ENCODE assay signal across 20 cellular contexts in genomic region chr12:100461330-100461973, GRCh38. TPM values are rescaled to one million over a fixed set of nuclear protein-coding genes. Genes with fewer than 3 reads are reported as not detected.
DNase-seq lines count a peak whose midpoint lies in the region; ATAC-seq and TF ChIP-seq lines count a peak whose summit lies in the region.
"Had no signal": no experiment of that assay in that cellular context is flagged by ENCODE, and none has a peak within 500 bp of the region (broad histone marks: within the 10 kb centered on the region; RNA-seq: fewer than 3 reads in every experiment).

No MANE protein-coding gene starts in this region.

- ATAC-seq in foreskin keratinocyte (peak; percentile 29), GM18907 (IDR thresholded peaks at IDR 0.05; ENCODE audit: unreplicated experiment) (no peak), GM21360 (IDR thresholded peaks at IDR 0.05; ENCODE audit: unreplicated experiment) (no peak)

- H3K4me1 ChIP-seq in HEK293 (ENCODE audit: control insufficient read depth, insufficient read depth, low read length) (peaks cover 8% of the 10 kb centered on the region; the same call in 1 of the 2 replicates), foreskin keratinocyte (no peaks in the 10 kb centered on the region), liver (ENCODE audit: control insufficient read depth in 4 of 4, insufficient read depth in 4 of 4, low read length in 3 of 4) (peaks cover 0 to 11% (median 8%) of the 10 kb centered on the region in 4 donors)

- no peak overlapping the region for H3K27ac ChIP-seq in HEK293 (ENCODE audit: extremely low read depth, low read depth, low read length)
- H3K27ac ChIP-seq in foreskin keratinocyte: no peak overlapping the region
- no peak overlapping the region for H3K27ac ChIP-seq in liver (ENCODE audit: low read depth in 1 of 2, low read length in 2 of 2)

- H3K4me3 ChIP-seq in HEK293 (ENCODE audit: low read depth, low read length): no peak overlapping the region
- H3K4me3 ChIP-seq in liver (ENCODE audit: low read depth in 1 of 3, low read length in 3 of 3): no peak overlapping the region

- TF ChIP-seq CTCF in HEK293 (tag by site-specific recombination; IDR thresholded peaks at IDR 0.05) (no peak), foreskin keratinocyte (conservative IDR thresholded peaks at IDR 0.05) (no peak), liver (IDR thresholded peaks at IDR 0.05; ENCODE audit: low read depth, low read length, missing input control) (no peak)

- no peak for DNase-seq in foreskin keratinocyte
- DNase-seq in NCI-H2081 (lab: John Stamatoyannopoulos, UW): no peak
- DNase-seq: C1 segment of cervical spinal cord; Calu3; CD4-positive, alpha-beta memory T cell; COR-L47; DMS53; DMS79 treated with DMSO at 0.1 percent for 48 hours; GF-D8; H7; HCEC 1CT had no signal

- H3K27me3 ChIP-seq in foreskin keratinocyte (no peaks in the 10 kb centered on the region), liver (ENCODE audit: control insufficient read depth in 4 of 4, insufficient read depth in 4 of 4, low read length in 3 of 4) (no peaks in the 10 kb centered on the region)

- TF ChIP-seq RAD21 in liver (IDR thresholded peaks at IDR 0.05): peak in 1 of 2 donors; percentile 26

- POLR2A ChIA-PET in HEK293 (lab: Yijun Ruan, JAX): interaction anchor here (0.6 kb wide), 1 partner anchor 95 kb away, joined by 6 read pairs; no protein-coding TSS in a partner anchor

- H3K9ac ChIP-seq in liver (ENCODE audit: low read depth in 1 of 2, low read length in 2 of 2): no peak overlapping the region

- H3K36me3 ChIP-seq in HEK293 (ENCODE audit: control insufficient read depth in 2 of 2, insufficient read depth in 1 of 2, low read length in 2 of 2) (no peaks in the 10 kb centered on the region), liver (ENCODE audit: control insufficient read depth in 4 of 4, insufficient read depth in 3 of 4, low read depth in 1 of 4, low read length in 3 of 4) (no peaks in the 10 kb centered on the region)

- 53% methylated on average over 1 of the region's 1 CpG for WGBS in liver

- CTCF ChIA-PET in HEK293 (lab: Yijun Ruan, JAX): interaction anchor here (0.7 kb wide), 2 partner anchors 10 to 15 kb away, joined by 3 read pairs; no protein-coding TSS in a partner anchor

- H3K9me3 ChIP-seq in HEK293 (ENCODE audit: control insufficient read depth, insufficient read depth, low read depth, low read length) (no peaks in the 10 kb centered on the region), liver (ENCODE audit: control insufficient read depth in 4 of 4, low read length in 3 of 4) (no peaks in the 10 kb centered on the region)

TF ChIP-seq in HEK293, 187 proteins besides CTCF, POLR2A, EP300 and RAD21 (continues in another document):
- no peak for TF ChIP-seq SETDB1 (IDR thresholded peaks at IDR 0.05; ENCODE audit: insufficient read length, low read length)
- TF ChIP-seq SCRT2 (tag by site-specific recombination; IDR thresholded peaks at IDR 0.05): no peak
- no peak for TF ChIP-seq ZNF394 (tag by site-specific recombination; IDR thresholded peaks at IDR 0.05; ENCODE audit: borderline replicate concordance)
- no peak for TF ChIP-seq RBAK (tag by site-specific recombination; IDR thresholded peaks at IDR 0.05)
- TF ChIP-seq, protein P1, sequence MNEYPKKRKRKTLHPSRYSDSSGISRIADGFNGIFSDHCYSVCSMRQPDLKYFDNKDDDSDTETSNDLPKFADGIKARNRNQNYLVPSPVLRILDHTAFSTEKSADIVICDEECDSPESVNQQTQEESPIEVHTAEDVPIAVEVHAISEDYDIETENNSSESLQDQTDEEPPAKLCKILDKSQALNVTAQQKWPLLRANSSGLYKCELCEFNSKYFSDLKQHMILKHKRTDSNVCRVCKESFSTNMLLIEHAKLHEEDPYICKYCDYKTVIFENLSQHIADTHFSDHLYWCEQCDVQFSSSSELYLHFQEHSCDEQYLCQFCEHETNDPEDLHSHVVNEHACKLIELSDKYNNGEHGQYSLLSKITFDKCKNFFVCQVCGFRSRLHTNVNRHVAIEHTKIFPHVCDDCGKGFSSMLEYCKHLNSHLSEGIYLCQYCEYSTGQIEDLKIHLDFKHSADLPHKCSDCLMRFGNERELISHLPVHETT (tag by site-specific recombination; IDR thresholded peaks at IDR 0.05): no peak
- TF ChIP-seq, protein P2, sequence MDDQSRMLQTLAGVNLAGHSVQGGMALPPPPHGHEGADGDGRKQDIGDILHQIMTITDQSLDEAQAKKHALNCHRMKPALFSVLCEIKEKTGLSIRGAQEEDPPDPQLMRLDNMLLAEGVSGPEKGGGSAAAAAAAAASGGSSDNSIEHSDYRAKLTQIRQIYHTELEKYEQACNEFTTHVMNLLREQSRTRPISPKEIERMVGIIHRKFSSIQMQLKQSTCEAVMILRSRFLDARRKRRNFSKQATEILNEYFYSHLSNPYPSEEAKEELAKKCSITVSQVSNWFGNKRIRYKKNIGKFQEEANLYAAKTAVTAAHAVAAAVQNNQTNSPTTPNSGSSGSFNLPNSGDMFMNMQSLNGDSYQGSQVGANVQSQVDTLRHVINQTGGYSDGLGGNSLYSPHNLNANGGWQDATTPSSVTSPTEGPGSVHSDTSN (CRISPR knock-in tag; IDR thresholded peaks at IDR 0.05): no peak
- TF ChIP-seq KLF1 (tag by site-specific recombination; IDR thresholded peaks at IDR 0.05): no peak
- TF ChIP-seq HOXC10 (CRISPR knock-in tag; IDR thresholded peaks at IDR 0.05): no peak
- TF ChIP-seq ZNF16 (tag by site-specific recombination; IDR thresholded peaks at IDR 0.05; ENCODE audit: low read depth): no peak
- TF ChIP-seq ZNF768 (tag by site-specific recombination; IDR thresholded peaks at IDR 0.05): no peak
- TF ChIP-seq ZNF146 (tag by site-specific recombination; IDR thresholded peaks at IDR 0.05): peak; percentile 21; the same call in 1 of the 2 replicates

TF ChIP-seq in liver, 16 proteins besides CTCF, POLR2A, EP300 and RAD21:
- TF ChIP-seq, protein P3, sequence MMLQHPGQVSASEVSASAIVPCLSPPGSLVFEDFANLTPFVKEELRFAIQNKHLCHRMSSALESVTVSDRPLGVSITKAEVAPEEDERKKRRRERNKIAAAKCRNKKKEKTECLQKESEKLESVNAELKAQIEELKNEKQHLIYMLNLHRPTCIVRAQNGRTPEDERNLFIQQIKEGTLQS (IDR thresholded peaks at IDR 0.05): peak; percentile 23
- TF ChIP-seq NR2F2 (IDR thresholded peaks at IDR 0.05) (no peak), FOXA1 (IDR thresholded peaks at IDR 0.05) (no peak), RXRA (IDR thresholded peaks at IDR 0.05) (peak; percentile 28 to 37), GABPA (IDR thresholded peaks at IDR 0.05 in 1 of 2, conservative IDR thresholded peaks at IDR 0.05 in 1 of 2) (no peak), JUND (IDR thresholded peaks at IDR 0.05) (no peak), HNF4A (conservative IDR thresholded peaks at IDR 0.05) (peak; percentile 59 to 82), TAF1 (conservative IDR thresholded peaks at IDR 0.05) (no peak), SP1 (IDR thresholded peaks at IDR 0.05) (peak; percentile 37), MAX (IDR thresholded peaks at IDR 0.05) (peak; percentile 32), HNF4G (IDR thresholded peaks at IDR 0.05) (peak; percentile 52), YY1 (IDR thresholded peaks at IDR 0.05) (no peak), REST (IDR thresholded peaks at IDR 0.05) (peak; percentile 98), EGR1 (IDR thresholded peaks at IDR 0.05; ENCODE audit: low read depth in 2 of 2) (no peak)
- TF ChIP-seq, protein P4, sequence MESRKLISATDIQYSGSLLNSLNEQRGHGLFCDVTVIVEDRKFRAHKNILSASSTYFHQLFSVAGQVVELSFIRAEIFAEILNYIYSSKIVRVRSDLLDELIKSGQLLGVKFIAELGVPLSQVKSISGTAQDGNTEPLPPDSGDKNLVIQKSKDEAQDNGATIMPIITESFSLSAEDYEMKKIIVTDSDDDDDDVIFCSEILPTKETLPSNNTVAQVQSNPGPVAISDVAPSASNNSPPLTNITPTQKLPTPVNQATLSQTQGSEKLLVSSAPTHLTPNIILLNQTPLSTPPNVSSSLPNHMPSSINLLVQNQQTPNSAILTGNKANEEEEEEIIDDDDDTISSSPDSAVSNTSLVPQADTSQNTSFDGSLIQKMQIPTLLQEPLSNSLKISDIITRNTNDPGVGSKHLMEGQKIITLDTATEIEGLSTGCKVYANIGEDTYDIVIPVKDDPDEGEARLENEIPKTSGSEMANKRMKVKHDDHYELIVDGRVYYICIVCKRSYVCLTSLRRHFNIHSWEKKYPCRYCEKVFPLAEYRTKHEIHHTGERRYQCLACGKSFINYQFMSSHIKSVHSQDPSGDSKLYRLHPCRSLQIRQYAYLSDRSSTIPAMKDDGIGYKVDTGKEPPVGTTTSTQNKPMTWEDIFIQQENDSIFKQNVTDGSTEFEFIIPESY (IDR thresholded peaks at IDR 0.05): peak; percentile 31

RNA-seq across cellular contexts. Expression of gene NR1H4, which starts 12.2 kb away (rescaled TPM):
- total RNA-seq in foreskin keratinocyte: not detected in 2 replicates
- polyA plus RNA-seq in foreskin keratinocyte: not detected in 2 replicates
- 100 to 1,000 TPM in 1 of 2 donors, 10 to 100 TPM in 1; 46.8 to 106 TPM for total RNA-seq in liver
- polyA plus RNA-seq in liver: 10 to 100 TPM; 33.5 to 63.1 TPM
- total RNA-seq: A673; CD4-positive, alpha-beta memory T cell; Daoy; G401; H1; H7 had no signal
- polyA plus RNA-seq: BJ; CD4-positive, alpha-beta memory T cell; H1 had no signal

Comparison
In these comparisons a context has a peak if more than half of its experiments do, and no peak if none do; other contexts are left out.
1. RNA of gene NR1H4, which starts 12.2 kb away (total RNA-seq): 46.8 to 106 TPM in liver; not detected in foreskin keratinocyte; every median in the first group is over 10 times any median in the second.